14 cellular contexts compared by ENCODE assay signal in genomic region chr16:85138073-85138824, GRCh38. TPM values are rescaled to one million over a fixed set of nuclear protein-coding genes. Genes with fewer than 3 reads are reported as not detected.
A peak's percentile ranks its signal among the peaks of the same experiment; 100 is the strongest.
DNase-seq lines count a peak whose midpoint lies in the region; ATAC-seq and TF ChIP-seq lines count a peak whose summit lies in the region.
"Had no signal": no experiment of that assay in that cellular context is flagged by ENCODE, and none has a peak within 500 bp of the region (broad histone marks: within the 10 kb centered on the region; RNA-seq: fewer than 3 reads in every experiment).

No MANE protein-coding gene starts in this region.

- no peaks in the 10 kb centered on the region for H4K20me1 ChIP-seq in osteoblast (ENCODE audit: insufficient read depth, low read length)

- H3K4me1 ChIP-seq in heart left ventricle (peaks cover 3 to 65% (median 43%) of the 10 kb centered on the region in 12 donors), osteoblast (ENCODE audit: insufficient read depth, low read length) (peaks cover 26% of the 10 kb centered on the region), uterus (peaks cover 4 to 5% of the 10 kb centered on the region in 2 donors)

- no peaks in the 10 kb centered on the region for H3K9me3 Mint-ChIP-seq in endothelial cell (ENCODE audit: unreplicated experiment)
- H3K9me3 Mint-ChIP-seq: activated T-helper 17 cell treated with anti-CD3 and anti-CD28 coated beads, Interleukin-2, amount 50 U/mL, for 72 hours; T-cell had no signal

- H3K9me3 ChIP-seq in heart left ventricle, result no peaks in the 10 kb centered on the region
- no peaks in the 10 kb centered on the region for H3K9me3 ChIP-seq in osteoblast (ENCODE audit: low read depth, low read length)
- H3K9me3 ChIP-seq in uterus, result no peaks in the 10 kb centered on the region

- WGBS in heart left ventricle, 4 donors, result 72 to 92% (median 75%) methylated on average over 11 to 12 of the region's 12 CpGs

- H3K4me3 ChIP-seq in heart left ventricle, result peak overlapping the region in 8 of 12 donors; percentile 39 to 52 (median 45)
- H3K4me3 ChIP-seq in osteoblast (ENCODE audit: insufficient read depth, low read length), result peak overlapping the region; percentile 65
- H3K4me3 ChIP-seq in uterus, result peak overlapping the region; percentile 26 to 31

- peak overlapping the region; percentile 42 for H3K27ac Mint-ChIP-seq in endothelial cell (ENCODE audit: unreplicated experiment)
- H3K27ac Mint-ChIP-seq: activated CD4-positive, alpha-beta T cell treated with anti-CD3 and anti-CD28 coated beads for 36 hours; activated T-helper 17 cell treated with anti-CD3 and anti-CD28 coated beads, Interleukin-2, amount 50 U/mL, for 72 hours; T-cell had no signal

- no peaks in the 10 kb centered on the region for H3K27me3 ChIP-seq in heart left ventricle
- no peaks in the 10 kb centered on the region for H3K27me3 ChIP-seq in osteoblast (ENCODE audit: insufficient read depth, low read length)
- H3K27me3 ChIP-seq in uterus, result no peaks in the 10 kb centered on the region

- TF ChIP-seq CTCF in heart left ventricle (IDR thresholded peaks at IDR 0.05) (no peak), endothelial cell (IDR thresholded peaks at IDR 0.05; ENCODE audit: unreplicated experiment) (no peak), osteoblast (IDR thresholded peaks at IDR 0.05; ENCODE audit: extremely low read depth, low read depth, low read length) (no peak), uterus (IDR thresholded peaks at IDR 0.05) (no peak)

- H3K36me3 Mint-ChIP-seq in endothelial cell (ENCODE audit: low read depth, unreplicated experiment), result peaks cover 8% of the 10 kb centered on the region
- H3K36me3 Mint-ChIP-seq: T-cell had no signal

- H2AFZ ChIP-seq in osteoblast (ENCODE audit: low read length), result peak overlapping the region; percentile 77

- TF ChIP-seq POLR2A in heart left ventricle (IDR thresholded peaks at IDR 0.05) (no peak), uterus (IDR thresholded peaks at IDR 0.05) (no peak)

- H3K79me2 ChIP-seq in osteoblast (ENCODE audit: insufficient read depth, low read length), result no peaks in the 10 kb centered on the region

- H3K36me3 ChIP-seq in heart left ventricle (no peaks in the 10 kb centered on the region), osteoblast (ENCODE audit: insufficient read depth, low read length) (no peaks in the 10 kb centered on the region), uterus (no peaks in the 10 kb centered on the region)

- H3K27me3 Mint-ChIP-seq in endothelial cell (ENCODE audit: unreplicated experiment), result peaks cover 12% of the 10 kb centered on the region

- ATAC-seq in heart left ventricle, result no peak
- ATAC-seq in Right ventricle myocardium superior (ENCODE audit: poor library complexity), result no peak
- ATAC-seq: activated CD4-positive, alpha-beta T cell treated with anti-CD3 and anti-CD28 coated beads for 36 hours; activated T-helper 17 cell treated with anti-CD3 and anti-CD28 coated beads, Interleukin-2, amount 50 U/mL, for 72 hours; T-cell had no signal

- H3K4me2 ChIP-seq in osteoblast (ENCODE audit: insufficient read depth, low read length), result peak overlapping the region; percentile 72

- H3K27ac ChIP-seq in heart left ventricle, result peak overlapping the region in 10 of 12 donors; percentile 52 to 92 (median 78)
- H3K27ac ChIP-seq in osteoblast (ENCODE audit: low read depth, low read length), result peak overlapping the region; percentile 41
- H3K27ac ChIP-seq in uterus, result peak overlapping the region; percentile 84 to 86

- DNase-seq in heart left ventricle (no peak), Right ventricle myocardium superior (no peak), endothelial cell (ENCODE audit: low spot score) (no peak), osteoblast (ENCODE audit: insufficient read length, low spot score, missing footprints) (peak; percentile 35), uterus (no peak), NCI-H128 (lab: John Stamatoyannopoulos, UW; ENCODE audit: unreplicated experiment) (no peak), cerebellar cortex (ENCODE audit: low spot score) (no peak), ecto neural progenitor cell (ENCODE audit: low spot score) (no peak)
- DNase-seq: activated CD4-positive, alpha-beta T cell treated with anti-CD3 and anti-CD28 coated beads for 36 hours; erythroblast; NCI-H2081; T-cell had no signal

- peak overlapping the region; percentile 42 for H3K4me3 Mint-ChIP-seq in endothelial cell (ENCODE audit: unreplicated experiment)
- H3K4me3 Mint-ChIP-seq: activated CD4-positive, alpha-beta T cell treated with anti-CD3 and anti-CD28 coated beads for 36 hours; activated T-helper 17 cell treated with anti-CD3 and anti-CD28 coated beads, Interleukin-2, amount 50 U/mL, for 72 hours had no signal

- intact Hi-C loops in heart left ventricle (cut with DNase I) (loop anchor here in 1 of 10 donors (10.0 kb wide), 1 partner anchor 477 kb away; the partner anchor contains the start of gene GSE1), Right ventricle myocardium superior (cut with DNase I) (no loop called here), uterus (cut with DNase I; ENCODE audit: low total_unique reads) (no loop called here)

- H3K4me1 Mint-ChIP-seq in endothelial cell (ENCODE audit: unreplicated experiment), result peaks cover 39% of the 10 kb centered on the region

RNA-seq across cellular contexts. Expression of gene CIBAR2, which starts 26.0 kb away (rescaled TPM):
- not detected for total RNA-seq in heart left ventricle
- not detected for polyA plus RNA-seq in heart left ventricle
- not detected for total RNA-seq in Right ventricle myocardium superior
- not detected for total RNA-seq in endothelial cell (ENCODE audit: unreplicated experiment)
- total RNA-seq in osteoblast, result under 0.01 TPM in 1 of 2 replicates, not detected in the other
- 1 to 10 TPM in 1 of 4 donors, not detected in 3; 2.4 TPM for total RNA-seq in uterus
- total RNA-seq: activated CD4-positive, alpha-beta T cell treated with anti-CD3 and anti-CD28 coated beads for 36 hours; LHCN-M2; T-cell had no signal
